10 cellular contexts compared by ENCODE assay signal in genomic region chr1:150257624-150258274, GRCh38. TPM values are rescaled to one million over a fixed set of nuclear protein-coding genes. Genes with fewer than 3 reads are reported as not detected.
A peak's percentile ranks its signal among the peaks of the same experiment; 100 is the strongest.
DNase-seq lines count a peak whose midpoint lies in the region; ATAC-seq and TF ChIP-seq lines count a peak whose summit lies in the region.
"Had no signal": no experiment of that assay in that cellular context is flagged by ENCODE, and none has a peak within 500 bp of the region (broad histone marks: within the 10 kb centered on the region; RNA-seq: fewer than 3 reads in every experiment).

TSS of gene CA14 (plus strand) at chr1:150257774. CDS start at chr1:150258129, 355 bp downstream.

- peak; percentile 70 for DNase-seq in SHP77 treated with DMSO at 0.1 percent for 48 hours (lab: John Stamatoyannopoulos, UW)
- peak; percentile 85 for DNase-seq in globus pallidus (ENCODE audit: low spot score)
- no peak for DNase-seq in neural crest cell (ENCODE audit: low read depth, low spot score)
- DNase-seq in activated CD8-positive, alpha-beta memory T cell treated with anti-CD3 and anti-CD28 coated beads, Interleukin-2, amount 50 U/mL, for 4 hours = no peak
- DNase-seq in activated CD4-positive, alpha-beta memory T cell treated with anti-CD3 and anti-CD28 coated beads, Interleukin-2, amount 10 ng/mL, durations not matched to agents 7 days and 5 days = no peak
- DNase-seq: CD4-positive, alpha-beta memory T cell had no signal

- CTCF ChIA-PET in activated CD4-positive, alpha-beta memory T cell treated with anti-CD3 and anti-CD28 coated beads, Interleukin-2, amount 10 ng/mL, durations not matched to agents 7 days and 5 days (lab: Charles Lee) = interaction anchor here (5.6 kb wide), 1 partner anchor 23 kb away, joined by 63 read pairs; the partner anchor contains the start of gene CIART

- peak within 1 kb of the TSS; percentile 99 for H3K27ac Mint-ChIP-seq in neural crest cell (ENCODE audit: unreplicated experiment)
- no peak within 1 kb of the TSS for H3K27ac Mint-ChIP-seq in activated CD4-positive, alpha-beta memory T cell treated with anti-CD3 and anti-CD28 coated beads, Interleukin-2, amount 10 ng/mL, durations not matched to agents 7 days and 5 days
- H3K27ac Mint-ChIP-seq: memory B cell had no signal

- no peaks in the 10 kb centered on the region for H3K36me3 Mint-ChIP-seq in neural crest cell (ENCODE audit: low read depth)
- no peaks in the 10 kb centered on the region for H3K36me3 Mint-ChIP-seq in activated CD4-positive, alpha-beta memory T cell treated with anti-CD3 and anti-CD28 coated beads, Interleukin-2, amount 10 ng/mL, durations not matched to agents 7 days and 5 days (ENCODE audit: low read depth)
- H3K36me3 Mint-ChIP-seq: CD4-positive, alpha-beta memory T cell; memory B cell had no signal

- H3K4me3 Mint-ChIP-seq in neural crest cell = peak within 1 kb of the TSS; percentile 92
- no peak within 1 kb of the TSS for H3K4me3 Mint-ChIP-seq in activated CD4-positive, alpha-beta memory T cell treated with anti-CD3 and anti-CD28 coated beads, Interleukin-2, amount 10 ng/mL, durations not matched to agents 7 days and 5 days

- no peaks in the 10 kb centered on the region for H3K36me3 ChIP-seq in BLaER1 treated with 17β-estradiol and CSF1 and Interleukin-3, amounts not matched to agents 10 nM and 100 nM

- H3K4me1 ChIP-seq in BLaER1 treated with 17β-estradiol and CSF1 and Interleukin-3, amounts not matched to agents 10 nM and 100 nM = peaks cover 21 to 33% (median 26%) of the 10 kb centered on the region in 10 experiments

- peaks cover 7 to 28% (median 21%) of the 10 kb centered on the region in 11 experiments; a peak in 18 of 22 replicates for H3K27me3 ChIP-seq in BLaER1 treated with 17β-estradiol and CSF1 and Interleukin-3, amounts not matched to agents 10 nM and 100 nM

- H3K27me3 Mint-ChIP-seq in neural crest cell (ENCODE audit: low read depth) = no peaks in the 10 kb centered on the region
- peaks cover 51% of the 10 kb centered on the region for H3K27me3 Mint-ChIP-seq in activated CD4-positive, alpha-beta memory T cell treated with anti-CD3 and anti-CD28 coated beads, Interleukin-2, amount 10 ng/mL, durations not matched to agents 7 days and 5 days

- POLR2A ChIA-PET in activated CD4-positive, alpha-beta memory T cell treated with anti-CD3 and anti-CD28 coated beads, Interleukin-2, amount 10 ng/mL, durations not matched to agents 7 days and 5 days (lab: Charles Lee) = interaction anchor here (0.6 to 1.4 kb wide), 6 partner anchors 8 to 728 kb away, joined by 3 to 7 read pairs (median 3); partner anchors contain the start of genes ANP32E, APH1A and RPRD2

- H4K20me1 ChIP-seq in BLaER1 treated with 17β-estradiol and CSF1 and Interleukin-3, amounts not matched to agents 10 nM and 100 nM = peaks cover 0 to 6% (median 0%) of the 10 kb centered on the region in 11 experiments; a peak in 1 of 22 replicates

- H3K9me3 Mint-ChIP-seq in neural crest cell = no peaks in the 10 kb centered on the region
- H3K9me3 Mint-ChIP-seq in activated CD4-positive, alpha-beta memory T cell treated with anti-CD3 and anti-CD28 coated beads, Interleukin-2, amount 10 ng/mL, durations not matched to agents 7 days and 5 days = no peaks in the 10 kb centered on the region
- H3K9me3 Mint-ChIP-seq: CD4-positive, alpha-beta memory T cell; memory B cell had no signal

- peak within 1 kb of the TSS in 7 of 11 experiments; percentile 15 to 65 (median 54); a peak in 7 of 22 replicates for H3K9ac ChIP-seq in BLaER1 treated with 17β-estradiol and CSF1 and Interleukin-3, amounts not matched to agents 10 nM and 100 nM

- no peaks in the 10 kb centered on the region for H3K9me3 ChIP-seq in BLaER1 treated with 17β-estradiol and CSF1 and Interleukin-3, amounts not matched to agents 10 nM and 100 nM (replicated peaks in 1 of 11)

- ATAC-seq in GM21526 (IDR thresholded peaks at IDR 0.05; ENCODE audit: low FRiP score, unreplicated experiment) (no peak), HG02884 (IDR thresholded peaks at IDR 0.05; ENCODE audit: unreplicated experiment) (no peak)

- no peak within 1 kb of the TSS; a peak in 1 of 22 replicates for H3K27ac ChIP-seq in BLaER1 treated with 17β-estradiol and CSF1 and Interleukin-3, amounts not matched to agents 10 nM and 100 nM

- H3K4me3 ChIP-seq in BLaER1 treated with 17β-estradiol and CSF1 and Interleukin-3, amounts not matched to agents 10 nM and 100 nM = peak within 1 kb of the TSS in 1 of 10 experiments; percentile 38; a peak in 4 of 20 replicates

- no peak for TF ChIP-seq CTCF in neural crest cell (conservative IDR thresholded peaks at IDR 0.05)

- peak within 1 kb of the TSS; percentile 53 to 84 (median 74) for H3K4me2 ChIP-seq in BLaER1 treated with 17β-estradiol and CSF1 and Interleukin-3, amounts not matched to agents 10 nM and 100 nM

- peaks cover 57% of the 10 kb centered on the region for H3K4me1 Mint-ChIP-seq in neural crest cell
- peaks cover 19% of the 10 kb centered on the region for H3K4me1 Mint-ChIP-seq in activated CD4-positive, alpha-beta memory T cell treated with anti-CD3 and anti-CD28 coated beads, Interleukin-2, amount 10 ng/mL, durations not matched to agents 7 days and 5 days

RNA-seq across cellular contexts. Expression of gene CA14, which starts in this region (rescaled TPM):
- 28.9 and 31.9 TPM in 2 replicates for total RNA-seq in neural crest cell
- not detected for total RNA-seq in activated CD4-positive, alpha-beta memory T cell treated with anti-CD3 and anti-CD28 coated beads, Interleukin-2, amount 10 ng/mL, durations not matched to agents 7 days and 5 days
- total RNA-seq: CD4-positive, alpha-beta memory T cell had no signal

Comparison
In these comparisons a context has a peak if more than half of its experiments do, and no peak if none do; other contexts are left out.
1. RNA of gene CA14 (total RNA-seq): 28.9 to 31.9 TPM in neural crest cell; not detected in activated CD4-positive, alpha-beta memory T cell treated with anti-CD3 and anti-CD28 coated beads, Interleukin-2, amount 10 ng/mL, durations not matched to agents 7 days and 5 days; every median in the first group is over 10 times any median in the second.
2. DNase-seq: peak in SHP77 treated with DMSO at 0.1 percent for 48 hours (single experiment) and globus pallidus (single experiment); none in neural crest cell (single experiment), activated CD8-positive, alpha-beta memory T cell treated with anti-CD3 and anti-CD28 coated beads, Interleukin-2, amount 50 U/mL, for 4 hours (single experiment) and activated CD4-positive, alpha-beta memory T cell treated with anti-CD3 and anti-CD28 coated beads, Interleukin-2, amount 10 ng/mL, durations not matched to agents 7 days and 5 days (single experiment).